8 cellular contexts compared by ENCODE assay signal in the genomic region with DNA sequence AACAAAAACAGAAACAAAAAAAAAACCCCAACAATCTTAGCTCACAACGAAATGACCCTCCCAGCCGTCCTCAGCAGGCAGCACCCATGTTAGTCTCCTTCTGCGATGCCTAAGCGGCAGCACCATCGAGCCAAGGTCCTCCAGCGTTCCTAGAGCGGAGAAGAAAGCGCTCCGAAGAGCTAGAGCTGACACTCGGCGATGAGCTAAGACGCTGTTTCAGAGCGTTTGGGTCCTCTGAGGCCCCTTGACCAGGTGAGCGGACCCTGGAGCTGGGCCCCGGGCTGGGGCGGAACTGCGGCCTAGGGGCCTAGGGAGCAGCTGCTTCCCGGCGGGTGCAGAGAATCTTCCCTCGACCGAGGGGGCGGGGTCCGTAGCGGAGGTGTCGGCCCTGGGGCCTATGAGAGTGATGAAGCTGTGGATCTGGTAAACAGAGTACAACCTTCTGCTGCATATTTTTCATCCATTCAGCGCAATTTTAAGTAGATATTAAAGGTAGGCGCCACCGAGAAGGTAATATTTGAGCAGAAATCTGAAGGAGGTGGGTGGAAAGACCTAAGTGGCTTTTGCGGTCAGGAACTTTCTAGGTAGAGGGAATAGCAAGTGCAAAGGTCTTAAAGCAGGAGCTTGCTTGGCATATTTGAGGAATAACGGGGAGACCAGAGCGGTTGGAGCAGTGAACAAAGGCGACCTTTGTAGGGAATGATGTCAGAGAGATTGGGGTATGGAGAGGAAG. TPM values are rescaled to one million over a fixed set of nuclear protein-coding genes. Genes with fewer than 3 reads are reported as not detected.
DNase-seq lines count a peak whose midpoint lies in the region; ATAC-seq, FAIRE-seq and TF ChIP-seq lines count a peak whose summit lies in the region.

A gene (plus strand): TSS at position 182 of the 733 bp plus-strand sequence. CDS start 4,777 bp downstream, outside the sequence.

- peak within 1 kb of the TSS; percentile 14; the same call in 1 of the 2 replicates for H3K14ac ChIP-seq in H9 (ENCODE audit: insufficient read depth, low read length)

- peak within 1 kb of the TSS; percentile 54 for H3K9ac ChIP-seq in H9 (ENCODE audit: extremely low read depth, insufficient read length, low read length)

- H3K27ac ChIP-seq in H9 (ENCODE audit: insufficient read length, low read depth, low read length) (peak within 1 kb of the TSS; percentile 48), RWPE2 (ENCODE audit: poor library complexity, severe bottlenecking) (peak within 1 kb of the TSS; percentile 58), stomach (peak within 1 kb of the TSS; percentile 72 to 91 (median 85))

- H3K36me3 Mint-ChIP-seq in H9 (ENCODE audit: insufficient read depth in 1 of 3, low read depth in 3 of 3) (peaks cover 0 to 3% (median 2%) of the 10 kb centered on the region in 3 experiments; a peak in 3 of 7 replicates), neural crest cell (ENCODE audit: low read depth) (no peaks in the 10 kb centered on the region)

- no peak within 1 kb of the TSS for H2AK5ac ChIP-seq in H9 (ENCODE audit: insufficient read length, low read length)

- peak; percentile 91 for FAIRE-seq in G401.6 (lab: Jason Lieb, UNC)

- H3K9me3 Mint-ChIP-seq in H9 (no peaks in the 10 kb centered on the region), neural crest cell (no peaks in the 10 kb centered on the region)

- no peak within 1 kb of the TSS for H2BK12ac ChIP-seq in H9 (ENCODE audit: insufficient read length, low read depth, low read length)

- peak within 1 kb of the TSS; percentile 90 for H2AFZ ChIP-seq in H9 (ENCODE audit: low read length)

- H3K27me3 ChIP-seq in H9 (ENCODE audit: insufficient read depth, low read length) (no peaks in the 10 kb centered on the region), RWPE2 (ENCODE audit: insufficient read depth, poor library complexity, severe bottlenecking) (no peaks in the 10 kb centered on the region), stomach (no peaks in the 10 kb centered on the region)

- intact Hi-C loops in stomach (cut with DNase I; ENCODE audit: low total_unique reads): no loop called here

- no peaks in the 10 kb centered on the region for H3K79me1 ChIP-seq in H9 (ENCODE audit: insufficient read depth, low read depth, low read length, poor library complexity, severe bottlenecking)

- H2BK5ac ChIP-seq in H9 (ENCODE audit: insufficient read length, low read length): no peak within 1 kb of the TSS

- H2BK15ac ChIP-seq in H9 (ENCODE audit: low read depth, low read length): no peak within 1 kb of the TSS

- H3K4ac ChIP-seq in H9 (ENCODE audit: low read depth, low read length): no peak within 1 kb of the TSS

- H4K8ac ChIP-seq in H9 (replicated peaks; ENCODE audit: insufficient read length, low read depth, low read length): no peak within 1 kb of the TSS

- H3K23me2 ChIP-seq in H9 (ENCODE audit: insufficient read length, low read depth, low read length, poor library complexity, severe bottlenecking): peaks cover 4% of the 10 kb centered on the region

- TF ChIP-seq POLR2A in stomach (IDR thresholded peaks at IDR 0.05): peak in 1 of 4 donors; percentile 15

- H3K56ac ChIP-seq in H9 (ENCODE audit: insufficient read length, low read depth, low read length): no peak within 1 kb of the TSS

- H3K4me3 ChIP-seq in RWPE2 (ENCODE audit: severe bottlenecking): peak within 1 kb of the TSS; percentile 97
- peak within 1 kb of the TSS; percentile 71 to 74 for H3K4me3 ChIP-seq in foreskin fibroblast (ENCODE audit: low read depth in 1 of 2, low read length in 2 of 2)
- peak within 1 kb of the TSS; percentile 65 to 80 (median 72) for H3K4me3 ChIP-seq in stomach

- WGBS in H9 (ENCODE audit: extremely low coverage, insufficient read length, low lambda C conversion rate): no CpG with 5 or more reads among the region's 32 CpGs
- WGBS in stomach, 5 donors: 0 to 1% (median 1%) methylated on average over 32 of the region's 32 CpGs

- no peak for TF ChIP-seq EP300 in stomach (IDR thresholded peaks at IDR 0.05)

- peaks cover 0 to 3% of the 10 kb centered on the region in 2 experiments; a peak in 2 of 4 replicates for H3K4me1 Mint-ChIP-seq in H9
- no peaks in the 10 kb centered on the region for H3K4me1 Mint-ChIP-seq in neural crest cell

- H2BK120ac ChIP-seq in H9 (ENCODE audit: low read depth, low read length, poor library complexity, severe bottlenecking): no peak within 1 kb of the TSS

- no peak within 1 kb of the TSS for H3K23ac ChIP-seq in H9 (ENCODE audit: insufficient read length, low read depth, low read length)

- peak within 1 kb of the TSS; percentile 66 for H3K4me2 ChIP-seq in H9 (ENCODE audit: insufficient read depth, insufficient read length, low read length)

- H3K27ac Mint-ChIP-seq in H9: no peak within 1 kb of the TSS; a peak in 1 of 7 replicates
- no peak within 1 kb of the TSS for H3K27ac Mint-ChIP-seq in neural crest cell (ENCODE audit: unreplicated experiment)

- peak; percentile 94 for ATAC-seq in RWPE2 (ENCODE audit: low read depth)

- DNase-seq in H9: peak; percentile 85
- DNase-seq in M059J (ENCODE audit: low read depth): peak; percentile 93
- peak; percentile 72 for DNase-seq in RWPE2 (ENCODE audit: low spot score)
- DNase-seq in activated gamma-delta T cell treated with Interleukin-2 at 50 U/mL for 16 hours: peak; percentile 87
- DNase-seq in foreskin fibroblast: peak; percentile 80 to 92
- DNase-seq in neural crest cell (ENCODE audit: low read depth, low spot score): peak; percentile 80
- peak; percentile 71 for DNase-seq in stomach

- H3K27me3 Mint-ChIP-seq in H9 (ENCODE audit: low read depth): peaks cover 5% of the 10 kb centered on the region
- peaks cover 25% of the 10 kb centered on the region for H3K27me3 Mint-ChIP-seq in neural crest cell (ENCODE audit: low read depth)

- no peak within 1 kb of the TSS for H4K91ac ChIP-seq in H9 (ENCODE audit: insufficient read length, low read depth, low read length)

- TF ChIP-seq CTCF in H9 (conservative IDR thresholded peaks at IDR 0.05): no peak
- no peak for TF ChIP-seq CTCF in RWPE2 (IDR thresholded peaks at IDR 0.05; ENCODE audit: poor library complexity, severe bottlenecking)
- TF ChIP-seq CTCF in foreskin fibroblast (IDR thresholded peaks at IDR 0.05; ENCODE audit: low read depth, low read length): no peak
- TF ChIP-seq CTCF in neural crest cell (conservative IDR thresholded peaks at IDR 0.05): no peak
- no peak for TF ChIP-seq CTCF in stomach (IDR thresholded peaks at IDR 0.05)

- H3K36me3 ChIP-seq in RWPE2 (ENCODE audit: low read depth) (peaks cover 13% of the 10 kb centered on the region; the same call in 1 of the 2 replicates), stomach (peaks cover 2 to 9% (median 5%) of the 10 kb centered on the region in 4 donors)

- H3T11ph ChIP-seq in H9 (ENCODE audit: low read length): no peak within 1 kb of the TSS

- H3K18ac ChIP-seq in H9 (ENCODE audit: insufficient read length, low read depth, low read length): peak within 1 kb of the TSS; percentile 13

- H3K4me3 Mint-ChIP-seq in H9: no peak within 1 kb of the TSS
- no peak within 1 kb of the TSS for H3K4me3 Mint-ChIP-seq in neural crest cell

- no peak within 1 kb of the TSS for H4K5ac ChIP-seq in H9 (ENCODE audit: insufficient read length, low read depth, low read length)

- H4K20me1 ChIP-seq in H9 (ENCODE audit: control insufficient read depth, insufficient read depth, insufficient read length): no peaks in the 10 kb centered on the region

- H2BK20ac ChIP-seq in H9 (ENCODE audit: low read depth, low read length, poor library complexity, severe bottlenecking): no peak within 1 kb of the TSS

- no peaks in the 10 kb centered on the region; the same call in 1 of the 2 replicates for H3K79me2 ChIP-seq in H9 (ENCODE audit: insufficient read depth, low read length)

- H3K4me1 ChIP-seq in H9 (ENCODE audit: insufficient read depth, low read length): no peaks in the 10 kb centered on the region
- H3K4me1 ChIP-seq in RWPE2 (ENCODE audit: insufficient read depth, poor library complexity, severe bottlenecking): peaks cover 23% of the 10 kb centered on the region
- peaks cover 8 to 31% (median 20%) of the 10 kb centered on the region in 4 donors for H3K4me1 ChIP-seq in stomach

- H3K9me3 ChIP-seq in H9 (ENCODE audit: control insufficient read depth, low read depth, low read length): no peaks in the 10 kb centered on the region
- H3K9me3 ChIP-seq in RWPE2 (ENCODE audit: severe bottlenecking): no peaks in the 10 kb centered on the region
- H3K9me3 ChIP-seq in stomach: no peaks in the 10 kb centered on the region

RNA-seq across cellular contexts. Expression of the gene that starts here (rescaled TPM):
- total RNA-seq in H9 (2021): 9.0 TPM in 2 replicates
- 18.0 and 30.6 TPM in 2 replicates for total RNA-seq in M059J (2014; rRNA removed; shearing (Covaris generic))
- 15.0 and 19.8 TPM in 2 replicates for total RNA-seq in neural crest cell
- total RNA-seq in stomach: 10 to 100 TPM; 12.2 to 46.9 (median 28.5) TPM
- polyA plus RNA-seq in stomach: 1 to 10 TPM; 7.0 to 8.2 (median 7.2) TPM

Comparison
In these comparisons a context has a peak if more than half of its experiments do, and no peak if none do; other contexts are left out.
1. Peak in every context shown above with its lines: DNase-seq, ATAC-seq, H3K4me3 ChIP-seq and H3K27ac ChIP-seq.